14 cellular contexts compared by ENCODE assay signal in the genomic region with DNA sequence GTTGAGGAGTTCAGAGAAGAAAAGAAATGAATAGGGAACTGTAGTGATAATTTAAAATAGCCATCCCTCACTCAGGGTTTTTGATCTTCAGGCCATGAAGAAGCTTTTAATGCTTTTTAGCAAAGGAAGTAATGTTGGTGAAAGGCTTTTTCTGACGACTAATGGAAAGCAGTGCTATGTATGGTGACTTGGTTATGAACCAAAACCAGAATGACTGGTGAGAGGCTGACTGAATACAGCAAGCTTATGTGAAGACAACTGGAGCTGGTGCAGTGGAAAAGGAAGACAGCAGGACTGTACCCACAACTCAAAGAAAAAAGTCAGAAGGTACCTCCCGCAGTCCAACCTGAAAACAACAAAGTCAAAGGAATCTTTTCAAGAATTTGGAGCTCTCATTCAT.
DNase-seq lines count a peak whose midpoint lies in the region; ATAC-seq and TF ChIP-seq lines count a peak whose summit lies in the region.
"Had no signal": no experiment of that assay in that cellular context is flagged by ENCODE, and none has a peak within 500 bp of the region (broad histone marks: within the 10 kb centered on the region; RNA-seq: fewer than 3 reads in every experiment).

No MANE protein-coding gene starts in this region.

- H3K9me3 Mint-ChIP-seq in activated naive CD8-positive, alpha-beta T cell (ENCODE audit: low read depth): no peaks in the 10 kb centered on the region
- peaks cover 6% of the 10 kb centered on the region for H3K9me3 Mint-ChIP-seq in activated naive CD8-positive, alpha-beta T cell treated with anti-CD3 and anti-CD28 coated beads for 36 hours
- peaks cover 2% of the 10 kb centered on the region for H3K9me3 Mint-ChIP-seq in stimulated activated effector memory CD8-positive, alpha-beta T cell treated with anti-CD3 and anti-CD28 coated beads, Interleukin-12 subunit alpha, Interleukin-12 subunit beta, amount 100 ng/mL, for 72 hours
- H3K9me3 Mint-ChIP-seq: CD8-positive, alpha-beta memory T cell had no signal

- POLR2A ChIA-PET in OCI-LY7 (lab: Charles Lee): interaction anchor here (0.8 to 1.0 kb wide), 3 partner anchors 9 to 85 kb away, joined by 4 to 7 read pairs (median 4); no protein-coding TSS in a partner anchor

- no peaks in the 10 kb centered on the region for H4K20me1 ChIP-seq in OCI-LY7 (ENCODE audit: insufficient read depth, low read length)

- H3K36me3 Mint-ChIP-seq in activated naive CD8-positive, alpha-beta T cell: peaks cover 12% of the 10 kb centered on the region
- peaks cover 55% of the 10 kb centered on the region for H3K36me3 Mint-ChIP-seq in activated naive CD8-positive, alpha-beta T cell treated with anti-CD3 and anti-CD28 coated beads for 36 hours
- H3K36me3 Mint-ChIP-seq in stimulated activated effector memory CD8-positive, alpha-beta T cell treated with anti-CD3 and anti-CD28 coated beads, Interleukin-12 subunit alpha, Interleukin-12 subunit beta, amount 100 ng/mL, for 72 hours: peaks cover 19% of the 10 kb centered on the region

- H3K36me3 ChIP-seq in OCI-LY7 (ENCODE audit: insufficient read depth, low read length): peaks cover 9% of the 10 kb centered on the region; the same call in 1 of the 2 replicates

- H3K4me3 Mint-ChIP-seq in activated naive CD8-positive, alpha-beta T cell: no peak overlapping the region
- H3K4me3 Mint-ChIP-seq in activated naive CD8-positive, alpha-beta T cell treated with anti-CD3 and anti-CD28 coated beads for 36 hours: no peak overlapping the region
- no peak overlapping the region for H3K4me3 Mint-ChIP-seq in stimulated activated effector memory CD8-positive, alpha-beta T cell treated with anti-CD3 and anti-CD28 coated beads, Interleukin-12 subunit alpha, Interleukin-12 subunit beta, amount 100 ng/mL, for 72 hours
- H3K4me3 Mint-ChIP-seq: CD8-positive, alpha-beta memory T cell had no signal

- H3K9me2 ChIP-seq in OCI-LY7 (ENCODE audit: insufficient read depth, low read length): no peaks in the 10 kb centered on the region

- peak overlapping the region; percentile 41 for H3K27ac Mint-ChIP-seq in activated naive CD8-positive, alpha-beta T cell
- no peak overlapping the region for H3K27ac Mint-ChIP-seq in activated naive CD8-positive, alpha-beta T cell treated with anti-CD3 and anti-CD28 coated beads for 36 hours
- H3K27ac Mint-ChIP-seq in stimulated activated effector memory CD8-positive, alpha-beta T cell treated with anti-CD3 and anti-CD28 coated beads, Interleukin-12 subunit alpha, Interleukin-12 subunit beta, amount 100 ng/mL, for 72 hours: no peak overlapping the region

- BruUV-seq in OCI-LY7 (replicated peaks; lab: Mats Ljungman, UMichigan): no TSS peak

- no peak for DNase-seq in activated naive CD8-positive, alpha-beta T cell treated with anti-CD3 and anti-CD28 coated beads for 36 hours
- DNase-seq in OCI-LY7 (ENCODE audit: low spot score) (peak; percentile 6), Kasumi-1 (lab: John Stamatoyannopoulos, UW) (no peak)
- DNase-seq in stimulated activated effector memory CD8-positive, alpha-beta T cell treated with anti-CD3 and anti-CD28 coated beads, Interleukin-12 subunit alpha, Interleukin-12 subunit beta, amount 100 ng/mL, for 72 hours (ENCODE audit: low spot score in 2 of 2): no peak
- no peak for DNase-seq in central memory CD4-positive, alpha-beta T cell
- DNase-seq: BE2C; CD8-positive, alpha-beta memory T cell; GF-D8; NCI-H187 treated with DMSO at 0.1 percent for 48 hours; NCI-H446 treated with DMSO at 0.1 percent for 48 hours; NCI-H774 had no signal

- H3K4me1 ChIP-seq in OCI-LY7 (ENCODE audit: insufficient read depth, low read length, poor library complexity, severe bottlenecking): peaks cover 3% of the 10 kb centered on the region
- H3K4me1 ChIP-seq: BE2C had no signal

- no peak overlapping the region for H3K27ac ChIP-seq in OCI-LY7 (ENCODE audit: low read depth, low read length, poor library complexity, severe bottlenecking)

- CTCF ChIA-PET in OCI-LY7 (lab: Charles Lee; ENCODE audit: unreplicated experiment): interaction anchor here (0.6 kb wide), 1 partner anchor 92 kb away, joined by 3 read pairs; no protein-coding TSS in a partner anchor

- no peaks in the 10 kb centered on the region for H3K9me3 ChIP-seq in OCI-LY7 (ENCODE audit: low read length)
- H3K9me3 ChIP-seq: BE2C had no signal

- peak; percentile 46 for ATAC-seq in esophagus mucosa
- ATAC-seq in stimulated activated effector memory CD8-positive, alpha-beta T cell treated with anti-CD3 and anti-CD28 coated beads, Interleukin-12 subunit alpha, Interleukin-12 subunit beta, amount 100 ng/mL, for 72 hours: peak; percentile 78
- no peak for ATAC-seq in HG02588 (IDR thresholded peaks at IDR 0.05; ENCODE audit: unreplicated experiment)

- no peak overlapping the region for H3K4me3 ChIP-seq in OCI-LY7 (ENCODE audit: low read depth, low read length, poor library complexity, severe bottlenecking)

- no peak for TF ChIP-seq CTCF in OCI-LY7 (conservative IDR thresholded peaks at IDR 0.05; ENCODE audit: low read length)

- peaks cover 10% of the 10 kb centered on the region for H3K4me1 Mint-ChIP-seq in activated naive CD8-positive, alpha-beta T cell (ENCODE audit: low read depth)
- peaks cover 17% of the 10 kb centered on the region for H3K4me1 Mint-ChIP-seq in activated naive CD8-positive, alpha-beta T cell treated with anti-CD3 and anti-CD28 coated beads for 36 hours
- peaks cover 20% of the 10 kb centered on the region for H3K4me1 Mint-ChIP-seq in stimulated activated effector memory CD8-positive, alpha-beta T cell treated with anti-CD3 and anti-CD28 coated beads, Interleukin-12 subunit alpha, Interleukin-12 subunit beta, amount 100 ng/mL, for 72 hours

- intact Hi-C loops in OCI-LY7 (cut with micrococcal nuclease; ENCODE audit: unreplicated experiment): no loop called here

- H2AFZ ChIP-seq in OCI-LY7 (ENCODE audit: low read length): no peak overlapping the region

- no peaks in the 10 kb centered on the region for H3K27me3 Mint-ChIP-seq in activated naive CD8-positive, alpha-beta T cell
- no peaks in the 10 kb centered on the region for H3K27me3 Mint-ChIP-seq in activated naive CD8-positive, alpha-beta T cell treated with anti-CD3 and anti-CD28 coated beads for 36 hours

- H3K79me2 ChIP-seq in OCI-LY7 (ENCODE audit: insufficient read depth, low read depth, low read length): no peaks in the 10 kb centered on the region

- no peak overlapping the region for H3K4me2 ChIP-seq in OCI-LY7 (ENCODE audit: low read length)
